Comparison of ENCODE assay signal across 10 cellular contexts in genomic region chr10:48456361-48456804, GRCh38.
DNase-seq lines count a peak whose midpoint lies in the region; ATAC-seq and TF ChIP-seq lines count a peak whose summit lies in the region.
"Had no signal": no experiment of that assay in that cellular context is flagged by ENCODE, and none has a peak within 500 bp of the region (broad histone marks: within the 10 kb centered on the region; RNA-seq: fewer than 3 reads in every experiment).

No MANE protein-coding gene starts in this region.

- peak; percentile 37 for ATAC-seq in activated B cell treated with CpG ODN at 0.5 μM for 24 hours (ENCODE audit: low read depth)

- CTCF ChIA-PET in activated naive CD4-positive, alpha-beta T cell treated with anti-CD3 and anti-CD28 coated beads, Interleukin-2, amount 10 ng/mL, durations not matched to agents 7 days and 5 days (lab: Charles Lee) = interaction anchor here (1.6 kb wide), 1 partner anchor 11 kb away, joined by 3 read pairs; no protein-coding TSS in a partner anchor
- CTCF ChIA-PET in activated B cell treated with CpG ODN at 0.5 μM for 24 hours (lab: Charles Lee) = no interaction called here

- no peak overlapping the region for H3K4me3 Mint-ChIP-seq in activated naive CD4-positive, alpha-beta T cell treated with anti-CD3 and anti-CD28 coated beads, Interleukin-2, amount 10 ng/mL, durations not matched to agents 7 days and 5 days
- H3K4me3 Mint-ChIP-seq in activated B cell treated with CpG ODN at 0.5 μM for 24 hours = no peak overlapping the region
- H3K4me3 Mint-ChIP-seq in type B pancreatic cell = no peak overlapping the region
- no peak overlapping the region for H3K4me3 Mint-ChIP-seq in glutamatergic neuron (ENCODE audit: unreplicated experiment)
- H3K4me3 Mint-ChIP-seq: activated T-helper 17 cell treated with anti-CD3 and anti-CD28 coated beads, Interleukin-2, amount 50 U/mL, for 72 hours had no signal

- H3K9me3 Mint-ChIP-seq in activated naive CD4-positive, alpha-beta T cell treated with anti-CD3 and anti-CD28 coated beads, Interleukin-2, amount 10 ng/mL, durations not matched to agents 7 days and 5 days = no peaks in the 10 kb centered on the region
- no peaks in the 10 kb centered on the region for H3K9me3 Mint-ChIP-seq in activated B cell treated with CpG ODN at 0.5 μM for 24 hours
- H3K9me3 Mint-ChIP-seq in type B pancreatic cell = no peaks in the 10 kb centered on the region
- H3K9me3 Mint-ChIP-seq in glutamatergic neuron (ENCODE audit: unreplicated experiment) = no peaks in the 10 kb centered on the region
- H3K9me3 Mint-ChIP-seq: activated T-helper 17 cell treated with anti-CD3 and anti-CD28 coated beads, Interleukin-2, amount 50 U/mL, for 72 hours had no signal

- no peak for TF ChIP-seq CTCF in activated B cell treated with CpG ODN at 0.5 μM for 24 hours (IDR thresholded peaks at IDR 0.05)
- no peak for TF ChIP-seq CTCF in type B pancreatic cell (conservative IDR thresholded peaks at IDR 0.05)
- TF ChIP-seq CTCF in glutamatergic neuron (IDR thresholded peaks at IDR 0.05; ENCODE audit: partially characterized antibody, unreplicated experiment) = no peak

- intact Hi-C loops in activated B cell treated with CpG ODN at 0.5 μM for 24 hours (cut with micrococcal nuclease) = no loop called here

- H3K36me3 Mint-ChIP-seq in activated naive CD4-positive, alpha-beta T cell treated with anti-CD3 and anti-CD28 coated beads, Interleukin-2, amount 10 ng/mL, durations not matched to agents 7 days and 5 days = no peaks in the 10 kb centered on the region
- no peaks in the 10 kb centered on the region for H3K36me3 Mint-ChIP-seq in activated B cell treated with CpG ODN at 0.5 μM for 24 hours (ENCODE audit: low read depth)
- no peaks in the 10 kb centered on the region for H3K36me3 Mint-ChIP-seq in type B pancreatic cell
- H3K36me3 Mint-ChIP-seq in glutamatergic neuron (ENCODE audit: unreplicated experiment) = peaks cover 3% of the 10 kb centered on the region

- peak; percentile 6 for DNase-seq in activated naive CD4-positive, alpha-beta T cell treated with anti-CD3 and anti-CD28 coated beads, Interleukin-2, amount 10 ng/mL, durations not matched to agents 7 days and 5 days
- no peak for DNase-seq in activated naive CD4-positive, alpha-beta T cell treated with Interleukin-2 at 50 U/mL for 16 hours
- DNase-seq in activated B cell treated with CpG ODN at 0.5 μM for 24 hours = peak; percentile 15
- peak; percentile 89 for DNase-seq in left kidney (ENCODE audit: low read depth, low spot score)
- DNase-seq in type B pancreatic cell (ENCODE audit: extremely low spot score, unreplicated experiment) = peak; percentile 67
- DNase-seq in glutamatergic neuron = no peak
- no peak for DNase-seq in putamen (ENCODE audit: low spot score)
- no peak for DNase-seq in activated gamma-delta T cell treated with Interleukin-2 at 50 U/mL for 16 hours
- DNase-seq: NCI-H774 had no signal

- POLR2A ChIA-PET in activated B cell treated with CpG ODN at 0.5 μM for 24 hours (lab: Charles Lee) = no interaction called here

- H3K4me1 Mint-ChIP-seq in activated naive CD4-positive, alpha-beta T cell treated with anti-CD3 and anti-CD28 coated beads, Interleukin-2, amount 10 ng/mL, durations not matched to agents 7 days and 5 days = no peaks in the 10 kb centered on the region
- peaks cover 10% of the 10 kb centered on the region for H3K4me1 Mint-ChIP-seq in activated B cell treated with CpG ODN at 0.5 μM for 24 hours
- no peaks in the 10 kb centered on the region for H3K4me1 Mint-ChIP-seq in type B pancreatic cell (ENCODE audit: unreplicated experiment)
- H3K4me1 Mint-ChIP-seq in glutamatergic neuron (ENCODE audit: low read depth, unreplicated experiment) = peaks cover 4% of the 10 kb centered on the region
- H3K4me1 Mint-ChIP-seq: activated T-helper 17 cell treated with anti-CD3 and anti-CD28 coated beads, Interleukin-2, amount 50 U/mL, for 72 hours had no signal

- H3K27me3 Mint-ChIP-seq in activated naive CD4-positive, alpha-beta T cell treated with anti-CD3 and anti-CD28 coated beads, Interleukin-2, amount 10 ng/mL, durations not matched to agents 7 days and 5 days = peaks cover 4% of the 10 kb centered on the region
- H3K27me3 Mint-ChIP-seq in activated B cell treated with CpG ODN at 0.5 μM for 24 hours = no peaks in the 10 kb centered on the region
- no peaks in the 10 kb centered on the region for H3K27me3 Mint-ChIP-seq in type B pancreatic cell
- peaks cover 8% of the 10 kb centered on the region for H3K27me3 Mint-ChIP-seq in glutamatergic neuron (ENCODE audit: unreplicated experiment)

- no peak overlapping the region for H3K27ac Mint-ChIP-seq in activated naive CD4-positive, alpha-beta T cell treated with anti-CD3 and anti-CD28 coated beads, Interleukin-2, amount 10 ng/mL, durations not matched to agents 7 days and 5 days
- H3K27ac Mint-ChIP-seq in activated B cell treated with CpG ODN at 0.5 μM for 24 hours (no peak overlapping the region), type B pancreatic cell (no peak overlapping the region), glutamatergic neuron (ENCODE audit: unreplicated experiment) (no peak overlapping the region)
- H3K27ac Mint-ChIP-seq: activated T-helper 17 cell treated with anti-CD3 and anti-CD28 coated beads, Interleukin-2, amount 50 U/mL, for 72 hours had no signal

Comparison
In these comparisons a context has a peak if more than half of its experiments do, and no peak if none do; other contexts are left out.
1. DNase-seq: peak in activated naive CD4-positive, alpha-beta T cell treated with anti-CD3 and anti-CD28 coated beads, Interleukin-2, amount 10 ng/mL, durations not matched to agents 7 days and 5 days (single experiment), activated B cell treated with CpG ODN at 0.5 μM for 24 hours (single experiment), left kidney (single experiment) and type B pancreatic cell (single experiment); none in activated naive CD4-positive, alpha-beta T cell treated with Interleukin-2 at 50 U/mL for 16 hours (single experiment), glutamatergic neuron (single experiment), putamen (single experiment) and activated gamma-delta T cell treated with Interleukin-2 at 50 U/mL for 16 hours (single experiment).